ENCODE assay signal across 18 cellular contexts in the genomic region with DNA sequence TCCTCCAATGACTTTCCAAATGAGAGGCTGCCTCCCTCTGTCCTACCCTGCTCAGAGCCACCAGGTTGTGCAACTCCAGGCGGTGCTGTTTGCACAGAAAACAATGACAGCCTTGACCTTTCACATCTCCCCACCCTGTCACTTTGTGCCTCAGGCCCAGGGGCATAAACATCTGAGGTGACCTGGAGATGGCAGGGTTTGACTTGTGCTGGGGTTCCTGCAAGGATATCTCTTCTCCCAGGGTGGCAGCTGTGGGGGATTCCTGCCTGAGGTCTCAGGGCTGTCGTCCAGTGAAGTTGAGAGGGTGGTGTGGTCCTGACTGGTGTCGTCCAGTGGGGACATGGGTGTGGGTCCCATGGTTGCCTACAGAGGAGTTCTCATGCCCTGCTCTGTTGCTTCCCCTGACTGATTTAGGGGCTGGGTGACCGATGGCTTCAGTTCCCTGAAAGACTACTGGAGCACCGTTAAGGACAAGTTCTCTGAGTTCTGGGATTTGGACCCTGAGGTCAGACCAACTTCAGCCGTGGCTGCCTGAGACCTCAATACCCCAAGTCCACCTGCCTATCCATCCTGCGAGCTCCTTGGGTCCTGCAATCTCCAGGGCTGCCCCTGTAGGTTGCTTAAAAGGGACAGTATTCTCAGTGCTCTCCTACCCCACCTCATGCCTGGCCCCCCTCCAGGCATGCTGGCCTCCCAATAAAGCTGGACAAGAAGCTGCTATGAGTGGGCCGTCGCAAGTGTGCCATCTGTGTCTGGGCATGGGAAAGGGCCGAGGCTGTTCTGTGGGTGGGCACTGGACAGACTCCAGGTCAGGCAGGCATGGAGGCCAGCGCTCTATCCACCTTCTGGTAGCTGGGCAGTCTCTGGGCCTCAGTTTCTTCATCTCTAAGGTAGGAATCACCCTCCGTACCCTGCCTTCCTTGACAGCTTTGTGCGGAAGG. TPM values are rescaled to one million over a fixed set of nuclear protein-coding genes. Genes with fewer than 3 reads are reported as not detected.
DNase-seq lines count a peak whose midpoint lies in the region; TF ChIP-seq lines count a peak whose summit lies in the region.
"Had no signal": no experiment of that assay in that cellular context is flagged by ENCODE, and none has a peak within 500 bp of the region (broad histone marks: within the 10 kb centered on the region; RNA-seq: fewer than 3 reads in every experiment).

No MANE protein-coding gene starts in this region.

- H3K27ac Mint-ChIP-seq in Caco-2 (ENCODE audit: unreplicated experiment), result peak overlapping the region; percentile 93
- peak overlapping the region in 2 of 7 donors; percentile 23 to 56 for H3K27ac Mint-ChIP-seq in CD4-positive, alpha-beta memory T cell
- H3K27ac Mint-ChIP-seq: activated CD4-positive, alpha-beta T cell treated with anti-CD3 and anti-CD28 coated beads, Interleukin-2, amount 10 ng/mL, durations not matched to agents 24 days and 14 days; activated naive CD4-positive, alpha-beta T cell treated with anti-CD3 and anti-CD28 coated beads for 36 hours; mesothelial cell of epicardium; stimulated activated memory B cell treated with anti-CD40 and anti-IgM and Interleukin-4, amounts not matched to agents 10 μg/mL and 1 μg/mL and 100 μg/mL, for 72 hours had no signal

- H3K4me3 ChIP-seq in Caco-2 (ENCODE audit: low read depth, low read length) (no peak overlapping the region), WERI-Rb-1 (ENCODE audit: low read depth, low read length) (no peak overlapping the region)
- no peak overlapping the region for H3K4me3 ChIP-seq in CD4-positive, alpha-beta memory T cell (ENCODE audit: low read length in 2 of 2)
- H3K4me3 ChIP-seq: gastroesophageal sphincter had no signal

- peaks cover 5% of the 10 kb centered on the region; the same call in 1 of the 2 replicates for H3K36me3 ChIP-seq in Caco-2 (ENCODE audit: control insufficient read depth, insufficient read depth, low read length)
- no peaks in the 10 kb centered on the region for H3K36me3 ChIP-seq in WERI-Rb-1
- no peaks in the 10 kb centered on the region for H3K36me3 ChIP-seq in CD4-positive, alpha-beta memory T cell (ENCODE audit: insufficient read depth, low read length)
- H3K36me3 ChIP-seq: gastroesophageal sphincter had no signal

- peak overlapping the region; percentile 64 for H3K4me3 Mint-ChIP-seq in Caco-2 (ENCODE audit: unreplicated experiment)
- H3K4me3 Mint-ChIP-seq in CD4-positive, alpha-beta memory T cell, result no peak overlapping the region
- H3K4me3 Mint-ChIP-seq: activated CD4-positive, alpha-beta T cell treated with anti-CD3 and anti-CD28 coated beads, Interleukin-2, amount 10 ng/mL, durations not matched to agents 24 days and 14 days; activated naive CD4-positive, alpha-beta T cell treated with anti-CD3 and anti-CD28 coated beads for 36 hours; mesothelial cell of epicardium; stimulated activated memory B cell treated with anti-CD40 and anti-IgM and Interleukin-4, amounts not matched to agents 10 μg/mL and 1 μg/mL and 100 μg/mL, for 72 hours had no signal

- peaks cover 10% of the 10 kb centered on the region for H3K9me3 Mint-ChIP-seq in Caco-2 (ENCODE audit: unreplicated experiment)
- H3K9me3 Mint-ChIP-seq in CD4-positive, alpha-beta memory T cell, result no peaks in the 10 kb centered on the region
- H3K9me3 Mint-ChIP-seq: activated CD4-positive, alpha-beta T cell treated with anti-CD3 and anti-CD28 coated beads, Interleukin-2, amount 10 ng/mL, durations not matched to agents 24 days and 14 days; activated naive CD4-positive, alpha-beta T cell treated with anti-CD3 and anti-CD28 coated beads for 36 hours; mesothelial cell of epicardium; stimulated activated memory B cell treated with anti-CD40 and anti-IgM and Interleukin-4, amounts not matched to agents 10 μg/mL and 1 μg/mL and 100 μg/mL, for 72 hours had no signal

- intact Hi-C loops in Caco-2 (cut with micrococcal nuclease; ENCODE audit: unreplicated experiment), result no loop called here
- intact Hi-C loops in CD4-positive, alpha-beta memory T cell (cut with micrococcal nuclease), result no loop called here

- H3K27me3 Mint-ChIP-seq in Caco-2 (ENCODE audit: insufficient read depth, unreplicated experiment), result no peaks in the 10 kb centered on the region
- H3K27me3 Mint-ChIP-seq in CD4-positive, alpha-beta memory T cell, result no peaks in the 10 kb centered on the region

- CTCF ChIA-PET in Caco-2 (lab: Charles Lee), result interaction anchor here (1.1 kb wide), 1 partner anchor 40 kb away, joined by 3 read pairs; no protein-coding TSS in a partner anchor
- CTCF ChIA-PET in CD4-positive, alpha-beta memory T cell (lab: Charles Lee; ENCODE audit: partially characterized antibody), result interaction anchor here (10.0 kb wide), 1 partner anchor 41 kb away, joined by 189 read pairs; a partner anchor contains a TSS

- peak in 1 of 2 experiments; percentile 50 for TF ChIP-seq CTCF in Caco-2 (IDR thresholded peaks at IDR 0.05; ENCODE audit: insufficient read depth in 1 of 2, low read depth in 1 of 2, low read length in 1 of 2, severe bottlenecking in 1 of 2, unreplicated experiment in 1 of 2)
- TF ChIP-seq CTCF in WERI-Rb-1 (IDR thresholded peaks at IDR 0.05; ENCODE audit: low read depth, low read length), result 0 out of 2 replicates have a peak, but pooled peaks have one; percentile 6

- DNase-seq in Caco-2 (peak; percentile 84 to 88), HuH-7.5 (ENCODE audit: low spot score) (peak; percentile 84), WERI-Rb-1 (no peak), mucosa of gallbladder (ENCODE audit: low spot score) (peak; percentile 35), G401 (ENCODE audit: low spot score) (no peak), NCI-H1417 (lab: John Stamatoyannopoulos, UW) (no peak), anterior cingulate cortex (lab: John Stamatoyannopoulos, UW) (no peak)
- DNase-seq in CD4-positive, alpha-beta memory T cell, result no peak
- DNase-seq: activated CD4-positive, alpha-beta T cell treated with anti-CD3 and anti-CD28 coated beads, Interleukin-2, amount 10 ng/mL, durations not matched to agents 24 days and 14 days; activated naive CD4-positive, alpha-beta T cell treated with anti-CD3 and anti-CD28 coated beads for 36 hours; erythroblast; NCI-H1930 had no signal

- H3K36me3 Mint-ChIP-seq in Caco-2 (ENCODE audit: insufficient read depth, unreplicated experiment), result peaks cover 49% of the 10 kb centered on the region
- no peaks in the 10 kb centered on the region for H3K36me3 Mint-ChIP-seq in CD4-positive, alpha-beta memory T cell
- H3K36me3 Mint-ChIP-seq: mesothelial cell of epicardium; stimulated activated memory B cell treated with anti-CD40 and anti-IgM and Interleukin-4, amounts not matched to agents 10 μg/mL and 1 μg/mL and 100 μg/mL, for 72 hours had no signal

- H3K27ac ChIP-seq in WERI-Rb-1, result no peak overlapping the region
- no peak overlapping the region for H3K27ac ChIP-seq in CD4-positive, alpha-beta memory T cell (ENCODE audit: low read depth, low read length)
- H3K27ac ChIP-seq: gastroesophageal sphincter had no signal

- H3K9me3 ChIP-seq in Caco-2 (peaks cover 7% of the 10 kb centered on the region), WERI-Rb-1 (ENCODE audit: severe bottlenecking) (no peaks in the 10 kb centered on the region)
- no peaks in the 10 kb centered on the region for H3K9me3 ChIP-seq in CD4-positive, alpha-beta memory T cell (ENCODE audit: control insufficient read depth in 1 of 2, low read length in 2 of 2)
- H3K9me3 ChIP-seq: gastroesophageal sphincter had no signal

- H3K4me1 Mint-ChIP-seq in Caco-2 (ENCODE audit: low read depth, unreplicated experiment), result peaks cover 53% of the 10 kb centered on the region
- peaks cover 2 to 16% (median 7%) of the 10 kb centered on the region in 4 donors for H3K4me1 Mint-ChIP-seq in CD4-positive, alpha-beta memory T cell

- no TSS peak for BruUV-seq in Caco-2 (replicated peaks; lab: Mats Ljungman, UMichigan)

- in situ Hi-C loops in G401 (cut with HindIII; ENCODE audit: low sequenced_read_pairs), result no loop called here

- H3K4me1 ChIP-seq in Caco-2, result peaks cover 83% of the 10 kb centered on the region
- peaks cover 15% of the 10 kb centered on the region for H3K4me1 ChIP-seq in CD4-positive, alpha-beta memory T cell (ENCODE audit: insufficient read depth, low read length)

- POLR2A ChIA-PET in Caco-2 (lab: Charles Lee), result no interaction called here
- POLR2A ChIA-PET in CD4-positive, alpha-beta memory T cell (lab: Charles Lee; ENCODE audit: partially characterized antibody), result interaction anchor here (1.9 kb wide), 1 partner anchor 46 kb away, joined by 7 read pairs; no protein-coding TSS in a partner anchor

- H3K27me3 ChIP-seq in Caco-2 (replicated peaks; ENCODE audit: control insufficient read depth, insufficient read depth, low read length) (no peaks in the 10 kb centered on the region), WERI-Rb-1 (ENCODE audit: insufficient read depth, low read depth, severe bottlenecking) (no peaks in the 10 kb centered on the region)
- no peaks in the 10 kb centered on the region for H3K27me3 ChIP-seq in CD4-positive, alpha-beta memory T cell (ENCODE audit: insufficient read depth, low read length)
- H3K27me3 ChIP-seq: gastroesophageal sphincter had no signal

RNA-seq across cellular contexts. Expression of a gene that starts 2.9 kb away (rescaled TPM):
- total RNA-seq in Caco-2 (2022), result 103 and 128 TPM in 2 replicates
- 8.4 TPM for total RNA-seq in mucosa of gallbladder
- not detected in 2 replicates for total RNA-seq in G401 (2014; rRNA removed; shearing (Covaris generic))
- total RNA-seq in CD4-positive, alpha-beta memory T cell, result not detected
- polyA plus RNA-seq in CD4-positive, alpha-beta memory T cell, result not detected
- total RNA-seq: activated CD4-positive, alpha-beta T cell treated with anti-CD3 and anti-CD28 coated beads, Interleukin-2, amount 10 ng/mL, durations not matched to agents 24 days and 14 days; activated naive CD4-positive, alpha-beta T cell treated with anti-CD3 and anti-CD28 coated beads for 36 hours; Daoy; mesothelial cell of epicardium had no signal
- polyA plus RNA-seq: AG04450, right cardiac atrium had no signal

RNA-seq across cellular contexts. Expression of a gene that starts 4.8 kb away (rescaled TPM):
- total RNA-seq in Caco-2 (2022), result 872 and 913 TPM in 2 replicates
- 23.3 TPM for total RNA-seq in mucosa of gallbladder
- not detected in 2 replicates for total RNA-seq in G401 (2014; rRNA removed; shearing (Covaris generic))
- total RNA-seq in CD4-positive, alpha-beta memory T cell, result under 1 TPM in 1 of 2 experiments, not detected in 1; 0.75 TPM
- under 1 TPM in 1 of 2 donors, not detected in 1; 0.50 TPM for polyA plus RNA-seq in CD4-positive, alpha-beta memory T cell
- total RNA-seq: activated CD4-positive, alpha-beta T cell treated with anti-CD3 and anti-CD28 coated beads, Interleukin-2, amount 10 ng/mL, durations not matched to agents 24 days and 14 days; activated naive CD4-positive, alpha-beta T cell treated with anti-CD3 and anti-CD28 coated beads for 36 hours had no signal
- polyA plus RNA-seq: AG04450 had no signal

RNA-seq across cellular contexts. Expression of a gene that starts 9.5 kb away (rescaled TPM):
- total RNA-seq in Caco-2 (2022) (1.8 and 3.3 TPM in 2 replicates), mucosa of gallbladder (not detected)
- not detected in 2 replicates for total RNA-seq in G401 (2014; rRNA removed; shearing (Covaris generic))
- total RNA-seq in CD4-positive, alpha-beta memory T cell, result not detected
- polyA plus RNA-seq in CD4-positive, alpha-beta memory T cell, result not detected
- total RNA-seq: activated CD4-positive, alpha-beta T cell treated with anti-CD3 and anti-CD28 coated beads, Interleukin-2, amount 10 ng/mL, durations not matched to agents 24 days and 14 days; activated naive CD4-positive, alpha-beta T cell treated with anti-CD3 and anti-CD28 coated beads for 36 hours; Daoy; mesothelial cell of epicardium; right cardiac atrium had no signal
- polyA plus RNA-seq: AG04450 had no signal

RNA-seq across cellular contexts. Expression of a gene that starts 40.9 kb away (rescaled TPM):
- total RNA-seq in Caco-2 (2022), result 1.5 and 2.5 TPM in 2 replicates
- 0.29 TPM for total RNA-seq in mucosa of gallbladder
- not detected in 2 replicates for total RNA-seq in G401 (2014; rRNA removed; shearing (Covaris generic))
- not detected for total RNA-seq in CD4-positive, alpha-beta memory T cell
- not detected for polyA plus RNA-seq in CD4-positive, alpha-beta memory T cell
- total RNA-seq: activated CD4-positive, alpha-beta T cell treated with anti-CD3 and anti-CD28 coated beads, Interleukin-2, amount 10 ng/mL, durations not matched to agents 24 days and 14 days; activated naive CD4-positive, alpha-beta T cell treated with anti-CD3 and anti-CD28 coated beads for 36 hours; Daoy; gastroesophageal sphincter; mesothelial cell of epicardium; right cardiac atrium had no signal
- polyA plus RNA-seq: AG04450, right cardiac atrium had no signal

RNA-seq across cellular contexts. Expression of a gene that starts 44.8 kb away (rescaled TPM):
- total RNA-seq in Caco-2 (2022), result 168 and 194 TPM in 2 replicates
- 48.1 TPM for total RNA-seq in mucosa of gallbladder
- 35.9 and 42.7 TPM in 2 replicates for total RNA-seq in G401 (2014; rRNA removed; shearing (Covaris generic))
- 10 to 100 TPM; 59.5 to 73.4 TPM for total RNA-seq in CD4-positive, alpha-beta memory T cell
- 10 to 100 TPM; 45.8 to 48.1 TPM for polyA plus RNA-seq in CD4-positive, alpha-beta memory T cell

Comparison
In these comparisons a context has a peak if more than half of its experiments do, and no peak if none do; other contexts are left out.
1. DNase-seq: peak in Caco-2 (2 of 2), HuH-7.5 (single experiment) and mucosa of gallbladder (single experiment); none in WERI-Rb-1 (single experiment), G401 (single experiment), CD4-positive, alpha-beta memory T cell (0 of 5), NCI-H1417 (0 of 3) and anterior cingulate cortex (0 of 58).
2. RNA of a gene that starts 2.9 kb away (total RNA-seq): 103 to 128 TPM in Caco-2; 8.4 TPM in mucosa of gallbladder (single experiment), not detected in G401 and not detected in CD4-positive, alpha-beta memory T cell; every median in the first group is over 10 times any median in the second.
3. RNA of a gene that starts 4.8 kb away (total RNA-seq): 872 to 913 TPM in Caco-2; 23.3 TPM in mucosa of gallbladder (single experiment), 0.75 TPM in CD4-positive, alpha-beta memory T cell and not detected in G401; every median in the first group is over 10 times any median in the second.